ENCODE assay signal across 8 cellular contexts in the genomic region with DNA sequence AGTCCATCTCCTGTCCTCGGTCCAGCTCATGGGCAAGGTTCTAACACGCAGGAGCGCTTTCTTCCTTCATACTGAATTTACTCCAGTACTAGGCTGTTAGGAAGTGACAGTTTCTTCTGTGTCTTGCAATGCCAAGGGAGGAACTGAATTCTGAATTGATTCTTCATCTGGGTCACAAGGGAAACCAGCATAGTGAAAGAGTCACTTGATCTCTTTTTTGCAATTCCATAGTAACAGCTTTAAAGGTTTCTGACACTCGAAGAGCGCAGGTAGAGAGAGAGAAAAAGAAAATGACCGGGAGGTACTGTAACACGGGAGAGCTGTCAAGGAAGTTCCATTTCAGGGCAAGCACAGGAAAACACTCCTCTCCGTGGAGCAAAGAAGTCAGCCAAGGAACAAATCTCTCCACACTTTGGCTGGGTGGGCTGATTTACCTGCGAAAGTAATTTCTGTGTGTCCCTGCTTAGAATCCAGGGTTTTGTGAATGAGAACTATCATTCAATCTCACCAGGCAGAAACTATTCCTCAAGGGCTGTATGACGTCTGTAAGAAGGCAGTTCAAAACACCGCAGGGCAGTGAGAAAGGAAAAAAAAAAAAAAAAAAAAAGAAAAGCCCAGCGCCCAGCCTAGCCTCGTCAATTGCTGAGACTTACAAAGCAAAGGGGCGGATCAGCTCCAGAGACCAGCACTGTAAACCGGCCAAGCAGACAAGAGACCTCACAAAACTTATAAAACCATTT.
DNase-seq lines count a peak whose midpoint lies in the region; ATAC-seq, FAIRE-seq and TF ChIP-seq lines count a peak whose summit lies in the region.

No MANE protein-coding gene starts in this region.

- peak overlapping the region; percentile 72 for H2AFZ ChIP-seq in astrocyte (ENCODE audit: low read depth, low read length)

- H3K4me1 ChIP-seq in astrocyte (ENCODE audit: insufficient read depth, low read length) (peaks cover 6% of the 10 kb centered on the region), iPS-15b (ENCODE audit: control insufficient read depth, insufficient read depth, low read length) (peaks cover 9% of the 10 kb centered on the region), rectal smooth muscle tissue (ENCODE audit: control insufficient read depth, insufficient read depth, low read length) (peaks cover 2% of the 10 kb centered on the region)

- no peak overlapping the region for H3K27ac ChIP-seq in astrocyte (ENCODE audit: low read depth, low read length)
- H3K27ac ChIP-seq in rectal smooth muscle tissue (ENCODE audit: low read depth, low read length) = peak overlapping the region; percentile 87

- no peak overlapping the region for H3K27ac Mint-ChIP-seq in activated T-cell treated with anti-CD3 and anti-CD28 coated beads, Interleukin-2, amount 50 U/mL, for 72 hours
- H3K27ac Mint-ChIP-seq in astrocyte (ENCODE audit: unreplicated experiment) = peak overlapping the region; percentile 83

- peak overlapping the region; percentile 73 to 86 for H3K4me3 Mint-ChIP-seq in activated T-cell treated with anti-CD3 and anti-CD28 coated beads, Interleukin-2, amount 50 U/mL, for 72 hours
- H3K4me3 Mint-ChIP-seq in astrocyte (ENCODE audit: unreplicated experiment) = peak overlapping the region; percentile 82

- TF ChIP-seq CTCF in astrocyte (IDR thresholded peaks at IDR 0.05; ENCODE audit: insufficient read depth, low read depth, low read length) = no peak

- H3K4me1 Mint-ChIP-seq in activated T-cell treated with anti-CD3 and anti-CD28 coated beads, Interleukin-2, amount 50 U/mL, for 72 hours (ENCODE audit: low read depth) = peaks cover 15% of the 10 kb centered on the region
- peaks cover 5% of the 10 kb centered on the region for H3K4me1 Mint-ChIP-seq in astrocyte (ENCODE audit: low read depth, unreplicated experiment)

- H3K9me3 ChIP-seq in astrocyte (ENCODE audit: insufficient read depth, low read depth, low read length) = no peaks in the 10 kb centered on the region
- no peaks in the 10 kb centered on the region for H3K9me3 ChIP-seq in iPS-15b (ENCODE audit: control insufficient read depth, insufficient read depth, low read length)

- H3K27me3 Mint-ChIP-seq in activated T-cell treated with anti-CD3 and anti-CD28 coated beads, Interleukin-2, amount 50 U/mL, for 72 hours (ENCODE audit: low read depth) = peaks cover 41% of the 10 kb centered on the region
- no peaks in the 10 kb centered on the region for H3K27me3 Mint-ChIP-seq in astrocyte (ENCODE audit: low read depth, unreplicated experiment)

- H3K27me3 ChIP-seq in astrocyte (ENCODE audit: insufficient read depth, low read length) (no peaks in the 10 kb centered on the region), iPS-15b (ENCODE audit: control insufficient read depth, insufficient read depth, low read length) (no peaks in the 10 kb centered on the region), rectal smooth muscle tissue (ENCODE audit: control insufficient read depth, insufficient read depth, low read length) (no peaks in the 10 kb centered on the region)

- no peaks in the 10 kb centered on the region for H3K36me3 ChIP-seq in astrocyte (ENCODE audit: insufficient read depth, low read length)
- no peaks in the 10 kb centered on the region for H3K36me3 ChIP-seq in iPS-15b (ENCODE audit: control insufficient read depth, insufficient read depth, low read length)
- no peaks in the 10 kb centered on the region for H3K36me3 ChIP-seq in rectal smooth muscle tissue (ENCODE audit: control insufficient read depth, insufficient read depth, low read length)

- ATAC-seq in activated T-cell treated with anti-CD3 and anti-CD28 coated beads, Interleukin-2, amount 50 U/mL, for 72 hours (replicated peaks in 1 of 2) = no peak
- ATAC-seq in HG03025 (IDR thresholded peaks at IDR 0.05; ENCODE audit: low FRiP score, unreplicated experiment) = no peak

- H3K36me3 Mint-ChIP-seq in activated T-cell treated with anti-CD3 and anti-CD28 coated beads, Interleukin-2, amount 50 U/mL, for 72 hours (ENCODE audit: insufficient read depth in 2 of 2) = no peaks in the 10 kb centered on the region
- H3K36me3 Mint-ChIP-seq in astrocyte (ENCODE audit: low read depth, unreplicated experiment) = no peaks in the 10 kb centered on the region

- no peaks in the 10 kb centered on the region for H3K79me2 ChIP-seq in astrocyte (ENCODE audit: insufficient read depth, low read length)

- H3K9me3 Mint-ChIP-seq in activated T-cell treated with anti-CD3 and anti-CD28 coated beads, Interleukin-2, amount 50 U/mL, for 72 hours = no peaks in the 10 kb centered on the region
- H3K9me3 Mint-ChIP-seq in astrocyte (ENCODE audit: unreplicated experiment) = no peaks in the 10 kb centered on the region

- H3K4me3 ChIP-seq in astrocyte (ENCODE audit: insufficient read depth, low read depth, low read length) (peak overlapping the region; percentile 64), iPS-15b (ENCODE audit: low read depth, low read length) (peak overlapping the region; percentile 45), rectal smooth muscle tissue (ENCODE audit: low read length) (peak overlapping the region; percentile 76)

- H3K9ac ChIP-seq in astrocyte (ENCODE audit: low read length) (peak overlapping the region; percentile 73), iPS-15b (ENCODE audit: low read depth, low read length) (peak overlapping the region; percentile 9), rectal smooth muscle tissue (ENCODE audit: low read length) (peak overlapping the region; percentile 95)

- no peak for DNase-seq in activated T-cell treated with anti-CD3 and anti-CD28 coated beads, Interleukin-2, amount 50 U/mL, for 72 hours
- DNase-seq in activated T-cell treated with anti-CD3 and anti-CD28 coated beads, Interleukin-2, amount 50 U/mL, for 1 hour = no peak
- peak; percentile 60 for DNase-seq in astrocyte (ENCODE audit: low read depth)
- no peak for DNase-seq in NCI-H1048 (lab: John Stamatoyannopoulos, UW)
- DNase-seq in RPMI8226 = no peak

- no peaks in the 10 kb centered on the region for H4K20me1 ChIP-seq in astrocyte (ENCODE audit: insufficient read depth, low read length)

- no peak for FAIRE-seq in astrocyte (lab: Jason Lieb, UNC)

- peak overlapping the region; percentile 92 for H3K4me2 ChIP-seq in astrocyte (ENCODE audit: low read length)

Comparison
In these comparisons a context has a peak if more than half of its experiments do, and no peak if none do; other contexts are left out.
1. H3K9ac ChIP-seq: peak in every context shown above with its lines; median percentile 95 in rectal smooth muscle tissue; 73 in astrocyte; 9 in iPS-15b.